ENCODE assay signal across 8 cellular contexts in the genomic region with DNA sequence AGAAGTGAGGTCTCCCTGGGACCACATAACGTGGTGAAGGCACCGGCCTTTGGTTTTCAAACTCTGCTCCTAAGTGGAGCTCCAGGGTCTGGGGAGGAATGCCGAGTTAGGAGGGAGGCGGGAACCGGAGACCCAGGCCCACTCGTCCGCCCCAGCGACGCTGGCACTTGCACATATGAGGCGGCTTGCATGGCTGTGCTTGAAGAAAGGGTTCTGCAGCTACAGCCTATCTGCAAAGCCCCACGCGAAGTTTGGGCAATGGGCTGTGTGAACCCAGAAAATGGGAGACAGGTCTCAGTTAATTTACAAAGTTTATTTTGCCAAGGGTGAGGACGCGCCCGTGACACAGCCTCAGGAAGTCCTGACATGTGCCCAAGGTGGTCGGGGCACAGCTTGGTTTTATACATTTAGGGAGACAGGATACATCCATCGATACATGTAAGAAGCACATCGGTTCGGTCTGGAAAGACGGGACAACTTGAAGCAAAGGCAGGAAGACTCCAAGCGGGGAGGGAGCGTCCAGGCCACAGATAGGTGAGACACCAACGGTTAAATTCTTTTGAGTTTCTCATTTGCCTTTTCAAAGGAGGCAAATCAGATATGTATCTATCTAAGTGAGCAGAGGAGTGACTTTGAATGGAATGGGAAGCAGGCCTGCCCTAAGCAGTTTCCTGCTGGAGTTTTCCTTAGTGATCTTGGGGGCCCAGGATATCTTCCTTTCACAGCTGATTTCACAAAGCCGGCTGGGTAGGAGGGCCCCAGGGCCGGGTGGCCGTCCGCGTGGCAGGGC. TPM values are rescaled to one million over a fixed set of nuclear protein-coding genes. Genes with fewer than 3 reads are reported as not detected.
DNase-seq lines count a peak whose midpoint lies in the region; ATAC-seq and TF ChIP-seq lines count a peak whose summit lies in the region.

No MANE protein-coding gene starts in this region.

- H3K36me3 Mint-ChIP-seq in H9 (ENCODE audit: insufficient read depth in 1 of 3, low read depth in 3 of 3): 0 out of 7 replicates have a peak, but pooled peaks cover 0 to 2% (median 0%) of the 10 kb centered on the region in 3 experiments

- H2BK12ac ChIP-seq in H9 (ENCODE audit: insufficient read length, low read depth, low read length): no peak overlapping the region

- WGBS in H9 (ENCODE audit: extremely low coverage, insufficient read length, low lambda C conversion rate): no CpG with 5 or more reads among the region's 28 CpGs
- 75 to 76% methylated on average over 28 of the region's 28 CpGs for WGBS in heart right ventricle, 2 donors

- H2BK120ac ChIP-seq in H9 (ENCODE audit: low read depth, low read length, poor library complexity, severe bottlenecking): no peak overlapping the region

- H3K79me2 ChIP-seq in H9 (ENCODE audit: insufficient read depth, low read length): peaks cover 5% of the 10 kb centered on the region; the same call in 1 of the 2 replicates

- no peak overlapping the region for H2AFZ ChIP-seq in H9 (ENCODE audit: low read length)

- intact Hi-C loops in heart right ventricle (cut with DNase I): no loop called here

- H4K91ac ChIP-seq in H9 (ENCODE audit: insufficient read length, low read depth, low read length): no peak overlapping the region

- H2AK5ac ChIP-seq in H9 (ENCODE audit: insufficient read length, low read length): no peak overlapping the region

- ATAC-seq in heart right ventricle: peak in 1 of 8 donors; percentile 7

- peak overlapping the region; percentile 45 to 68 for H3K4me3 Mint-ChIP-seq in H9

- H3K23ac ChIP-seq in H9 (ENCODE audit: insufficient read length, low read depth, low read length): no peak overlapping the region

- H3K9me3 Mint-ChIP-seq in H9: no peaks in the 10 kb centered on the region

- peaks cover 28% of the 10 kb centered on the region for H3K27me3 Mint-ChIP-seq in H9 (ENCODE audit: low read depth)

- H3K9ac ChIP-seq in H9 (ENCODE audit: extremely low read depth, insufficient read length, low read length): no peak overlapping the region

- H3K4me1 Mint-ChIP-seq in H9: peaks cover 32 to 35% of the 10 kb centered on the region in 2 experiments

- peaks cover 12% of the 10 kb centered on the region for H3K23me2 ChIP-seq in H9 (ENCODE audit: insufficient read length, low read depth, low read length, poor library complexity, severe bottlenecking)

- H3K4me1 ChIP-seq in H9 (ENCODE audit: insufficient read depth, low read length): no peaks in the 10 kb centered on the region
- peaks cover 0 to 43% (median 34%) of the 10 kb centered on the region in 9 donors for H3K4me1 ChIP-seq in heart right ventricle

- no peak overlapping the region for H3K56ac ChIP-seq in H9 (ENCODE audit: insufficient read length, low read depth, low read length)

- H3K9me3 ChIP-seq in H9 (ENCODE audit: control insufficient read depth, low read depth, low read length) (no peaks in the 10 kb centered on the region), heart right ventricle (no peaks in the 10 kb centered on the region)

- H3K36me3 ChIP-seq in heart right ventricle: no peaks in the 10 kb centered on the region

- H3K4me2 ChIP-seq in H9 (ENCODE audit: insufficient read depth, insufficient read length, low read length): peak overlapping the region; percentile 17

- no peaks in the 10 kb centered on the region; the same call in 1 of the 2 replicates for H3K27me3 ChIP-seq in H9 (ENCODE audit: insufficient read depth, low read length)
- H3K27me3 ChIP-seq in heart right ventricle: peaks cover 0 to 9% (median 0%) of the 10 kb centered on the region in 7 donors

- H4K8ac ChIP-seq in H9 (replicated peaks; ENCODE audit: insufficient read length, low read depth, low read length): no peak overlapping the region

- TF ChIP-seq CTCF in H9 (conservative IDR thresholded peaks at IDR 0.05): no peak
- TF ChIP-seq CTCF in WI38 (IDR thresholded peaks at IDR 0.05; ENCODE audit: low read depth, low read length): no peak
- TF ChIP-seq CTCF in heart right ventricle (IDR thresholded peaks at IDR 0.05): no peak
- no peak for TF ChIP-seq CTCF in GM10266 (IDR thresholded peaks at IDR 0.05; ENCODE audit: control insufficient read depth, insufficient read depth, low read depth, missing control alignments)

- H3K18ac ChIP-seq in H9 (ENCODE audit: insufficient read length, low read depth, low read length): no peak overlapping the region

- no peak overlapping the region for H2BK5ac ChIP-seq in H9 (ENCODE audit: insufficient read length, low read length)

- no peak for DNase-seq in H9
- no peak for DNase-seq in heart right ventricle
- no peak for DNase-seq in skeletal muscle cell (ENCODE audit: low read depth)
- DNase-seq in kidney tubule cell (ENCODE audit: low spot score): no peak
- no peak for DNase-seq in stimulated activated naive CD4-positive, alpha-beta T cell (lab: John Stamatoyannopoulos, UW)
- DNase-seq in NCI-H69 (lab: John Stamatoyannopoulos, UW): no peak
- DNase-seq in GM10266 (ENCODE audit: extremely low spot score): no peak

- H2BK15ac ChIP-seq in H9 (ENCODE audit: low read depth, low read length): no peak overlapping the region

- H3K27ac ChIP-seq in H9 (ENCODE audit: insufficient read length, low read depth, low read length) (no peak overlapping the region), heart right ventricle (peak overlapping the region; percentile 76 to 97 (median 96))

- H2BK20ac ChIP-seq in H9 (ENCODE audit: low read depth, low read length, poor library complexity, severe bottlenecking): no peak overlapping the region

- H3K79me1 ChIP-seq in H9 (ENCODE audit: insufficient read depth, low read depth, low read length, poor library complexity, severe bottlenecking): peaks cover 3% of the 10 kb centered on the region

- H3K4me3 ChIP-seq in WI38 (ENCODE audit: low read depth, low read length) (peak overlapping the region; percentile 81), heart right ventricle (peak overlapping the region; percentile 50 to 89 (median 84)), skeletal muscle cell (ENCODE audit: low read depth, low read length) (peak overlapping the region; percentile 70)

- no peak overlapping the region for H4K5ac ChIP-seq in H9 (ENCODE audit: insufficient read length, low read depth, low read length)

- no peaks in the 10 kb centered on the region for H4K20me1 ChIP-seq in H9 (ENCODE audit: control insufficient read depth, insufficient read depth, insufficient read length)

- H3K4ac ChIP-seq in H9 (ENCODE audit: low read depth, low read length): no peak overlapping the region

- peak overlapping the region; percentile 33; the same call in 1 of the 2 replicates for H3K14ac ChIP-seq in H9 (ENCODE audit: insufficient read depth, low read length)

- no peak overlapping the region for H3K27ac Mint-ChIP-seq in H9

- no peak overlapping the region for H3T11ph ChIP-seq in H9 (ENCODE audit: low read length)

RNA-seq across cellular contexts. Expression of gene PCMTD2, which starts 0.8 kb away (rescaled TPM):
- 52.0 and 52.7 TPM in 2 replicates for total RNA-seq in H9 (2021)
- total RNA-seq in heart right ventricle: 10 to 100 TPM; 56.2 to 83.5 (median 69.4) TPM
- polyA plus RNA-seq in heart right ventricle: 10 to 100 TPM; 11.7 to 68.4 TPM
